In the genomic region with DNA sequence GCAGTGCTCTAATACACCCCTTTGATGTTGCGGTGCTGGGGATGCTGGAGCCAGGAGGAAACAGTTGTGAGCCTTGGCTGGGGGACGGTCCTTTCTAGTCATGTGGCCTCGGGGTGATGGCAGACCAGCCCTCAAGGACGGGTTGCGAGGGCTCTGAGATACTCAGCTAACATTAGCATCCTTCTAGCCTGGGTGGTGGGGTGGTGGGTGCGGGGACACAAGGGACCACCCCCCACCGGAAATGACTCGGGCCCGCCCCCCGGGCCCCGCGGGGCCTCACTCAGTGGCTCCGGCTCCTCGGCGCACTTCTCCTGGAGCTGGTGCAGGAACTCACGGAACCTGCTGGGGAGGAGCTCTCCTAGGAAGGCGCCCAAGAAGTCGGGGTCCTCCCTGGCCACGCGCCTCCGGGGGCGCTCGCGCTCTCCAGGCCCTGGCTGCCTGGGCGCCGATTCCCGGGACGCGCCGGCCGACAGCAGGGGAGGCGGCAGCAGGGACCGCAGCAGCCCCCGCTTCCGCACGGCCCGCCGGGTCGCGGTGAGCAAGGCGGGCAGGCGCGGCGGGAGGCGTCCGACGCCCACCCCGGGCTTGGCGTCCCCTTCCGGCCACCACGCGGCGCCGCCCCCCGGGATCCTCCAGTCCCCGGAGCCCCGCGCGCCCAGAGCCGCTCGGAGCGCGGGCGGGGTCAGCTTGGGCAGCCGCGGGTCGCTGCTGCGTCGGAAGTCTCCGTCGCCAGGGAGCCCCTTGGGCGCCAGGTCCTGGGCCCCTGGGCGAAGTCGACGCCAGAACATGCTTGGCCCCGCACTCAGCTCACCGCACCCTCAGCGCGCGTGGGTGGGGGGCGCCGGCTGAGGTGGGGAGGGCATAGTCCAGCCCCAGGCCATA, we compare ENCODE assay signal across 1 cellular context.
A peak's percentile ranks its signal among the peaks of the same experiment; 100 is the strongest.
TF ChIP-seq lines count a peak whose summit lies in the region.

No MANE protein-coding gene starts in this region.

TF ChIP-seq in Ishikawa, 13 proteins besides CTCF, POLR2A, EP300 and RAD21 (continued from another document):
- TF ChIP-seq, protein P1, sequence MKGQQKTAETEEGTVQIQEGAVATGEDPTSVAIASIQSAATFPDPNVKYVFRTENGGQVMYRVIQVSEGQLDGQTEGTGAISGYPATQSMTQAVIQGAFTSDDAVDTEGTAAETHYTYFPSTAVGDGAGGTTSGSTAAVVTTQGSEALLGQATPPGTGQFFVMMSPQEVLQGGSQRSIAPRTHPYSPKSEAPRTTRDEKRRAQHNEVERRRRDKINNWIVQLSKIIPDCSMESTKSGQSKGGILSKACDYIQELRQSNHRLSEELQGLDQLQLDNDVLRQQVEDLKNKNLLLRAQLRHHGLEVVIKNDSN (IDR thresholded peaks at IDR 0.05), result no peak
- 0 out of 2 replicates have a peak, but pooled peaks have one; percentile 43 for TF ChIP-seq EGR1 (IDR thresholded peaks at IDR 0.05)
- TF ChIP-seq TCF12 (IDR thresholded peaks at IDR 0.05; ENCODE audit: low read depth), result no peak
- no peak for TF ChIP-seq FOXM1 (IDR thresholded peaks at IDR 0.05; ENCODE audit: borderline replicate concordance, low read depth)
- no peak for TF ChIP-seq TEAD4 (IDR thresholded peaks at IDR 0.05)
- TF ChIP-seq TAF1 (IDR thresholded peaks at IDR 0.05; ENCODE audit: low read depth), result peak; percentile 10; the same call in 1 of the 2 replicates
- TF ChIP-seq, protein P2, sequence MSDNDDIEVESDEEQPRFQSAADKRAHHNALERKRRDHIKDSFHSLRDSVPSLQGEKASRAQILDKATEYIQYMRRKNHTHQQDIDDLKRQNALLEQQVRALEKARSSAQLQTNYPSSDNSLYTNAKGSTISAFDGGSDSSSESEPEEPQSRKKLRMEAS (IDR thresholded peaks at IDR 0.05), result peak; percentile 50
TF ChIP-seq in Ishikawa: peak in this region for 4.
